16 cellular contexts compared by ENCODE assay signal in the genomic region with DNA sequence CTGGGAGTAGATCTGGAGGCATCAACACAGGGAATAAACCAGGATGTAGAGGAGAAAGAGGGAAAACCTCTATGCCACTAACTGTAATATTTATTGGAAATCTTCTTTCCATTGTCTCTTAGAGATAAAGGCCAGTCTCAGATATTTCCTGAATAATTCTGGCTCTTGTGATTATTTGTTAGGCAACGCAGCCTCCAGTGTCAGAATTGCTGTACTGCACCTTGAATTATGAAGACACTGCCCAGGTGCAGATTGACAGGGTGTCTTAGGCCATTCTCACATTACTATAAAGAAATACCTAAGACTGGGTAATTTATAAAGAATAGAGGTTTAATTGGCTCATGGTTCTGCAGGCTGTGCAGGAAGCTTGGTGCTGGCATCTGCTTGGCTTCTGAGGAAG.
DNase-seq lines count a peak whose midpoint lies in the region; ATAC-seq and TF ChIP-seq lines count a peak whose summit lies in the region.
"Had no signal": no experiment of that assay in that cellular context is flagged by ENCODE, and none has a peak within 500 bp of the region (broad histone marks: within the 10 kb centered on the region; RNA-seq: fewer than 3 reads in every experiment).

No MANE protein-coding gene starts in this region.

- H3K4me1 ChIP-seq in heart right ventricle = no peaks in the 10 kb centered on the region
- H3K4me1 ChIP-seq in right atrium auricular region = no peaks in the 10 kb centered on the region
- H3K4me1 ChIP-seq in Panc1 (ENCODE audit: control insufficient read depth, insufficient read depth, low read length) = no peaks in the 10 kb centered on the region
- H3K4me1 ChIP-seq in aorta (ENCODE audit: control insufficient read depth in 1 of 2, insufficient read depth in 2 of 2, low read length in 2 of 2) = no peaks in the 10 kb centered on the region
- H3K4me1 ChIP-seq: gastroesophageal sphincter, left lung had no signal

- H3K27me3 Mint-ChIP-seq in glutamatergic neuron (ENCODE audit: unreplicated experiment) = no peaks in the 10 kb centered on the region
- H3K27me3 Mint-ChIP-seq in type B pancreatic cell = no peaks in the 10 kb centered on the region

- H3K9me3 ChIP-seq in heart right ventricle (peaks cover 0 to 14% (median 0%) of the 10 kb centered on the region in 11 donors), right atrium auricular region (no peaks in the 10 kb centered on the region), Panc1 (ENCODE audit: control insufficient read depth, insufficient read depth, low read depth, low read length) (no peaks in the 10 kb centered on the region), aorta (ENCODE audit: control insufficient read depth, low read length) (no peaks in the 10 kb centered on the region)
- H3K9me3 ChIP-seq: gastroesophageal sphincter had no signal

- POLR2A ChIA-PET in Panc1 (lab: Charles Lee) = no interaction called here

- H3K4me3 ChIP-seq in heart right ventricle (no peak overlapping the region), right atrium auricular region (no peak overlapping the region), Panc1 (ENCODE audit: low read depth in 2 of 2, low read length in 2 of 2) (no peak overlapping the region), aorta (ENCODE audit: low read length in 2 of 2) (no peak overlapping the region)
- H3K4me3 ChIP-seq: gastroesophageal sphincter, left lung had no signal

- H3K27me3 ChIP-seq in heart right ventricle = no peaks in the 10 kb centered on the region
- no peaks in the 10 kb centered on the region for H3K27me3 ChIP-seq in right atrium auricular region
- H3K27me3 ChIP-seq in Panc1 (ENCODE audit: control insufficient read depth, insufficient read depth, low read length) = no peaks in the 10 kb centered on the region
- H3K27me3 ChIP-seq in aorta (ENCODE audit: control insufficient read depth in 1 of 2, insufficient read depth in 2 of 2, low read length in 1 of 2) = no peaks in the 10 kb centered on the region
- H3K27me3 ChIP-seq: gastroesophageal sphincter, left lung had no signal

- 68 to 82% methylated on average over 1 of the region's 1 CpG for WGBS in heart right ventricle, 2 donors
- 72 to 78% methylated on average over 1 of the region's 1 CpG for WGBS in aorta, 2 donors

- in situ Hi-C loops in Panc1 (cut with HindIII; ENCODE audit: low pct_unique_long_range_greater_than_20kb, low sequenced_read_pairs) = no loop called here

- TF ChIP-seq CTCF in heart right ventricle (IDR thresholded peaks at IDR 0.05) = peak in 7 of 9 donors; percentile 12 to 41 (median 29)
- peak in 1 of 2 donors; percentile 43 for TF ChIP-seq CTCF in right atrium auricular region (IDR thresholded peaks at IDR 0.05)
- peak; percentile 18; the same call in 1 of the 2 replicates for TF ChIP-seq CTCF in Panc1 (IDR thresholded peaks at IDR 0.05)
- TF ChIP-seq CTCF in glutamatergic neuron (IDR thresholded peaks at IDR 0.05; ENCODE audit: partially characterized antibody, unreplicated experiment) = peak; percentile 44
- TF ChIP-seq CTCF in type B pancreatic cell (conservative IDR thresholded peaks at IDR 0.05) = peak; percentile 61

- no peak overlapping the region for H3K27ac ChIP-seq in heart right ventricle
- H3K27ac ChIP-seq in right atrium auricular region = no peak overlapping the region
- no peak overlapping the region for H3K27ac ChIP-seq in Panc1 (ENCODE audit: low read length)
- H3K27ac ChIP-seq in aorta (ENCODE audit: low read depth in 1 of 2, low read length in 2 of 2) = no peak overlapping the region
- H3K27ac ChIP-seq: gastroesophageal sphincter, left lung had no signal

- H3K36me3 ChIP-seq in heart right ventricle = no peaks in the 10 kb centered on the region
- no peaks in the 10 kb centered on the region for H3K36me3 ChIP-seq in right atrium auricular region
- H3K36me3 ChIP-seq in Panc1 (ENCODE audit: control insufficient read depth, insufficient read depth, low read length) = no peaks in the 10 kb centered on the region
- H3K36me3 ChIP-seq in aorta (ENCODE audit: control insufficient read depth in 1 of 2, insufficient read depth in 2 of 2, low read length in 1 of 2) = no peaks in the 10 kb centered on the region
- H3K36me3 ChIP-seq: gastroesophageal sphincter, left lung had no signal

- intact Hi-C loops in heart right ventricle (cut with DNase I) (no loop called here), Panc1 (cut with micrococcal nuclease; ENCODE audit: unreplicated experiment) (no loop called here), aorta (cut with DNase I) (no loop called here)

- H3K27ac Mint-ChIP-seq in glutamatergic neuron (ENCODE audit: unreplicated experiment) (no peak overlapping the region), type B pancreatic cell (no peak overlapping the region)
- H3K27ac Mint-ChIP-seq: natural killer cell had no signal

- H3K36me3 Mint-ChIP-seq in glutamatergic neuron (ENCODE audit: unreplicated experiment) (no peaks in the 10 kb centered on the region), type B pancreatic cell (no peaks in the 10 kb centered on the region)
- H3K36me3 Mint-ChIP-seq: natural killer cell had no signal

- no peak overlapping the region for H3K4me3 Mint-ChIP-seq in glutamatergic neuron (ENCODE audit: unreplicated experiment)
- no peak overlapping the region for H3K4me3 Mint-ChIP-seq in type B pancreatic cell
- H3K4me3 Mint-ChIP-seq: natural killer cell had no signal

- BruUV-seq in Panc1 (replicated peaks; lab: Mats Ljungman, UMichigan) = no TSS peak

- H3K9me3 Mint-ChIP-seq in glutamatergic neuron (ENCODE audit: unreplicated experiment) (no peaks in the 10 kb centered on the region), type B pancreatic cell (no peaks in the 10 kb centered on the region)

- H3K4me1 Mint-ChIP-seq in glutamatergic neuron (ENCODE audit: low read depth, unreplicated experiment) = no peaks in the 10 kb centered on the region
- H3K4me1 Mint-ChIP-seq in type B pancreatic cell (ENCODE audit: unreplicated experiment) = no peaks in the 10 kb centered on the region
- H3K4me1 Mint-ChIP-seq: natural killer cell had no signal

- ATAC-seq in heart right ventricle = no peak
- no peak for ATAC-seq in Panc1
- ATAC-seq in aorta (ENCODE audit: low FRiP score) = no peak
- no peak for ATAC-seq in GM19023 (IDR thresholded peaks at IDR 0.05; ENCODE audit: unreplicated experiment)
- ATAC-seq: gastroesophageal sphincter, left lung, natural killer cell had no signal

- DNase-seq in heart right ventricle (no peak), right atrium auricular region (ENCODE audit: low spot score) (no peak), Panc1 (ENCODE audit: low read depth, low spot score) (no peak), glutamatergic neuron (no peak), type B pancreatic cell (ENCODE audit: extremely low spot score, unreplicated experiment) (no peak), NCI-H187 (lab: John Stamatoyannopoulos, UW) (no peak), aorta (no peak)
- DNase-seq: activated CD4-positive, CD25-positive, alpha-beta regulatory T cell treated with anti-CD3 and anti-CD28 coated beads, Interleukin-2, amount 50 U/mL, for 72 hours; AML-193; DMS79 treated with DMSO at 0.1 percent for 48 hours; left lung; natural killer cell; NCI-H1105 treated with DMSO at 0.1 percent for 48 hours; NK-92 treated with Interleukin-12 subunit alpha and Interleukin-12 subunit beta, amount 100 ng/mL, for 24 hours had no signal

- CTCF ChIA-PET in Panc1 (lab: Charles Lee) = no interaction called here
